Comparison of ENCODE assay signal across 1 cellular context in genomic region chr6:89675949-89676753, GRCh38.
TF ChIP-seq lines count a peak whose summit lies in the region.

No MANE protein-coding gene starts in this region.

TF ChIP-seq in SK-N-SH, 30 proteins besides CTCF, POLR2A, EP300 and RAD21 (continued from another document):
- TF ChIP-seq IRF3 (IDR thresholded peaks at IDR 0.05; ENCODE audit: low read depth, low read length): no peak
- TF ChIP-seq TCF12 (IDR thresholded peaks at IDR 0.05): no peak
- TF ChIP-seq CHD2 (IDR thresholded peaks at IDR 0.05; ENCODE audit: low read length, partially characterized antibody): no peak
- TF ChIP-seq MXI1 (IDR thresholded peaks at IDR 0.05; ENCODE audit: low read depth, low read length): no peak; the same call in 1 of the 2 replicates
- TF ChIP-seq FOSL2 (IDR thresholded peaks at IDR 0.05; ENCODE audit: borderline replicate concordance, low read depth): no peak
- no peak for TF ChIP-seq RFX5 (IDR thresholded peaks at IDR 0.05; ENCODE audit: low read length)
- no peak for TF ChIP-seq GABPA (IDR thresholded peaks at IDR 0.05; ENCODE audit: low read depth)
- TF ChIP-seq NFIC (IDR thresholded peaks at IDR 0.05; ENCODE audit: borderline replicate concordance): no peak
- TF ChIP-seq TAF1 (IDR thresholded peaks at IDR 0.05; ENCODE audit: borderline replicate concordance, low read depth, low read length): no peak
- no peak for TF ChIP-seq MAX (IDR thresholded peaks at IDR 0.05; ENCODE audit: low read depth)
- TF ChIP-seq SIN3A (IDR thresholded peaks at IDR 0.05; ENCODE audit: borderline replicate concordance, low read depth, low read length): no peak
- no peak for TF ChIP-seq MEF2A (IDR thresholded peaks at IDR 0.05; ENCODE audit: borderline replicate concordance, low read depth)
- TF ChIP-seq FOXJ3 (CRISPR knock-in tag; IDR thresholded peaks at IDR 0.05): no peak
- TF ChIP-seq ELF1 (IDR thresholded peaks at IDR 0.05): no peak
- no peak for TF ChIP-seq TEAD4 (IDR thresholded peaks at IDR 0.05; ENCODE audit: borderline replicate concordance, insufficient read depth)
- no peak for TF ChIP-seq REST (IDR thresholded peaks at IDR 0.05; ENCODE audit: low read depth, low read length)
- TF ChIP-seq FOXM1 (IDR thresholded peaks at IDR 0.05; ENCODE audit: low read depth): no peak
